Comparison of ENCODE assay signal across 19 cellular contexts in genomic region chr7:140222797-140223196, GRCh38.
DNase-seq lines count a peak whose midpoint lies in the region; ATAC-seq and TF ChIP-seq lines count a peak whose summit lies in the region.
"Had no signal": no experiment of that assay in that cellular context is flagged by ENCODE, and none has a peak within 500 bp of the region (broad histone marks: within the 10 kb centered on the region; RNA-seq: fewer than 3 reads in every experiment).

No MANE protein-coding gene starts in this region.

- H3K4me1 Mint-ChIP-seq in effector memory CD8-positive, alpha-beta T cell (ENCODE audit: low read depth in 2 of 2): peaks cover 28 to 38% of the 10 kb centered on the region in 2 donors

- H3K4me3 ChIP-seq in DOHH2 (ENCODE audit: low read length): peak overlapping the region; percentile 63
- H3K4me3 ChIP-seq: heart left ventricle, tibial artery had no signal

- H3F3A ChIP-seq in DOHH2 (ENCODE audit: control insufficient read depth, insufficient read depth): peaks cover 9% of the 10 kb centered on the region

- H3K36me3 Mint-ChIP-seq in effector memory CD8-positive, alpha-beta T cell (ENCODE audit: insufficient read depth): no peaks in the 10 kb centered on the region

- H3K27me3 ChIP-seq in DOHH2 (ENCODE audit: control insufficient read depth, low read length): no peaks in the 10 kb centered on the region
- H3K27me3 ChIP-seq: heart left ventricle had no signal

- peaks cover 7% of the 10 kb centered on the region; the same call in 1 of the 2 replicates for H3K9me3 ChIP-seq in DOHH2 (ENCODE audit: control insufficient read depth, insufficient read depth, low read length)
- H3K9me3 ChIP-seq: heart left ventricle, tibial artery had no signal

- H3K9me2 ChIP-seq in DOHH2 (replicated peaks; ENCODE audit: control insufficient read depth, low read length): no peaks in the 10 kb centered on the region

- no peaks in the 10 kb centered on the region for H3K36me3 ChIP-seq in DOHH2 (ENCODE audit: control insufficient read depth, low read length)
- H3K36me3 ChIP-seq: heart left ventricle, tibial artery had no signal

- H4K20me1 ChIP-seq in DOHH2 (ENCODE audit: control insufficient read depth, insufficient read depth, low read depth, low read length): no peaks in the 10 kb centered on the region

- no peaks in the 10 kb centered on the region for H3K9me3 Mint-ChIP-seq in effector memory CD8-positive, alpha-beta T cell

- H3K27me3 Mint-ChIP-seq in effector memory CD8-positive, alpha-beta T cell: no peaks in the 10 kb centered on the region

- H3K27ac ChIP-seq in DOHH2 (ENCODE audit: low read depth, low read length): peak overlapping the region; percentile 67
- H3K27ac ChIP-seq: heart left ventricle, tibial artery had no signal

- no peak overlapping the region for H3K4me3 Mint-ChIP-seq in effector memory CD8-positive, alpha-beta T cell

- peak; percentile 67 for ATAC-seq in GM19328 (IDR thresholded peaks at IDR 0.05; ENCODE audit: unreplicated experiment)
- peak; percentile 61 for ATAC-seq in HG03342 (IDR thresholded peaks at IDR 0.05; ENCODE audit: unreplicated experiment)
- no peak for ATAC-seq in effector memory CD8-positive, alpha-beta T cell (replicated peaks)
- ATAC-seq in GM21528 (IDR thresholded peaks at IDR 0.05; ENCODE audit: low FRiP score, unreplicated experiment): no peak
- ATAC-seq: activated CD4-positive, CD25-positive, alpha-beta regulatory T cell treated with anti-CD3 and anti-CD28 coated beads, Interleukin-2, amount 50 U/mL, for 24 hours; heart left ventricle had no signal

- DNase-seq in effector memory CD8-positive, alpha-beta T cell: no peak
- DNase-seq in pons (ENCODE audit: low spot score): no peak
- no peak for DNase-seq in NCI-H1694 (lab: John Stamatoyannopoulos, UW)
- no peak for DNase-seq in DMS53 treated with DMSO at 0.1 percent for 48 hours (lab: John Stamatoyannopoulos, UW; ENCODE audit: unreplicated experiment)
- DNase-seq: aorta; cerebellar nuclear complex; effector memory CD4-positive, alpha-beta T cell; heart left ventricle; NCI-H1694 treated with DMSO at 0.1 percent for 48 hours; NCI-H345; NK-92 treated with Interleukin-12 subunit alpha and Interleukin-12 subunit beta, amount 100 ng/mL, for 24 hours; stimulated activated CD4-positive, alpha-beta T cell treated with anti-CD3 and anti-CD28 coated beads, Interleukin-12 subunit alpha, Interleukin-12 subunit beta, amount 100 ng/mL, for 4 hours; SW 1271; tibial artery had no signal

- peak overlapping the region; percentile 76 for H3K4me2 ChIP-seq in DOHH2 (ENCODE audit: low read length)

- no peaks in the 10 kb centered on the region for H3K79me2 ChIP-seq in DOHH2 (ENCODE audit: control insufficient read depth, low read length)

- no peak for TF ChIP-seq CTCF in DOHH2 (IDR thresholded peaks at IDR 0.05; ENCODE audit: low read depth, low read length, poor library complexity, severe bottlenecking)

- peaks cover 65% of the 10 kb centered on the region for H3K4me1 ChIP-seq in DOHH2 (ENCODE audit: control insufficient read depth, low read length)
- H3K4me1 ChIP-seq: tibial artery had no signal

- peak overlapping the region; percentile 44 to 88 for H3K27ac Mint-ChIP-seq in effector memory CD8-positive, alpha-beta T cell

Comparison
In these comparisons a context has a peak if more than half of its experiments do, and no peak if none do; other contexts are left out.
1. ATAC-seq: peak in GM19328 (single experiment) and HG03342 (single experiment); none in effector memory CD8-positive, alpha-beta T cell (single experiment) and GM21528 (single experiment).